In genomic region chr10:28587970-28588290, GRCh38 we compare ENCODE assay signal across 9 cellular contexts. TPM values are rescaled to one million over a fixed set of nuclear protein-coding genes. Genes with fewer than 3 reads are reported as not detected.
DNase-seq lines count a peak whose midpoint lies in the region; ATAC-seq, FAIRE-seq and TF ChIP-seq lines count a peak whose summit lies in the region.
"Had no signal": no experiment of that assay in that cellular context is flagged by ENCODE, and none has a peak within 500 bp of the region (broad histone marks: within the 10 kb centered on the region; RNA-seq: fewer than 3 reads in every experiment).

No MANE protein-coding gene starts in this region.

- H3K9me3 ChIP-seq in CD4-positive, alpha-beta T cell (ENCODE audit: control insufficient read depth, low read length): no peaks in the 10 kb centered on the region
- no peaks in the 10 kb centered on the region for H3K9me3 ChIP-seq in SK-N-MC (ENCODE audit: low read depth, low read length)
- H3K9me3 ChIP-seq in pancreas: no peaks in the 10 kb centered on the region

- no peaks in the 10 kb centered on the region for H3K9me3 Mint-ChIP-seq in CD4-positive, alpha-beta T cell
- H3K9me3 Mint-ChIP-seq in activated naive CD4-positive, alpha-beta T cell treated with anti-CD3 and anti-CD28 coated beads, Interleukin-2, amount 50 U/mL, for 72 hours: no peaks in the 10 kb centered on the region
- H3K9me3 Mint-ChIP-seq: activated naive CD4-positive, alpha-beta T cell treated with anti-CD3 and anti-CD28 coated beads, Interleukin-2, amount 10 ng/mL, durations not matched to agents 7 days and 5 days had no signal

- peaks cover 95% of the 10 kb centered on the region for H3K36me3 Mint-ChIP-seq in CD4-positive, alpha-beta T cell (ENCODE audit: low read depth)
- peaks cover 14 to 61% of the 10 kb centered on the region in 2 donors for H3K36me3 Mint-ChIP-seq in activated naive CD4-positive, alpha-beta T cell treated with anti-CD3 and anti-CD28 coated beads, Interleukin-2, amount 50 U/mL, for 72 hours

- no peak overlapping the region for H3K27ac ChIP-seq in CD4-positive, alpha-beta T cell (ENCODE audit: low read depth, low read length)
- peak overlapping the region; percentile 70; the same call in 1 of the 2 replicates for H3K27ac ChIP-seq in SK-N-MC
- H3K27ac ChIP-seq in pancreas: peak overlapping the region in 2 of 4 donors; percentile 13 to 60

- no peak for TF ChIP-seq CTCF in CD4-positive, alpha-beta T cell (IDR thresholded peaks at IDR 0.05)
- no peak for TF ChIP-seq CTCF in pancreas (IDR thresholded peaks at IDR 0.05)

- no peak for ATAC-seq in CD4-positive, alpha-beta T cell (ENCODE audit: poor library complexity)
- peak; percentile 67 to 87 (median 80) for ATAC-seq in pancreas
- ATAC-seq in HG02852 (IDR thresholded peaks at IDR 0.05; ENCODE audit: unreplicated experiment): no peak
- no peak for ATAC-seq in activated naive CD4-positive, alpha-beta T cell treated with anti-CD3 and anti-CD28 coated beads, Interleukin-2, amount 50 U/mL, for 72 hours
- ATAC-seq in GM21529 (IDR thresholded peaks at IDR 0.05; ENCODE audit: unreplicated experiment): no peak

- H3K27me3 Mint-ChIP-seq in CD4-positive, alpha-beta T cell: no peaks in the 10 kb centered on the region
- H3K27me3 Mint-ChIP-seq: activated naive CD4-positive, alpha-beta T cell treated with anti-CD3 and anti-CD28 coated beads, Interleukin-2, amount 10 ng/mL, durations not matched to agents 7 days and 5 days had no signal

- H3K27ac Mint-ChIP-seq in CD4-positive, alpha-beta T cell: peak overlapping the region; percentile 68
- peak overlapping the region in 1 of 2 donors; percentile 23 for H3K27ac Mint-ChIP-seq in activated naive CD4-positive, alpha-beta T cell treated with anti-CD3 and anti-CD28 coated beads, Interleukin-2, amount 50 U/mL, for 72 hours
- H3K27ac Mint-ChIP-seq: activated naive CD4-positive, alpha-beta T cell treated with anti-CD3 and anti-CD28 coated beads, Interleukin-2, amount 10 ng/mL, durations not matched to agents 7 days and 5 days had no signal

- no peak for DNase-seq in CD4-positive, alpha-beta T cell
- DNase-seq in SK-N-MC (ENCODE audit: low read depth, low spot score): no peak
- peak; percentile 83 for DNase-seq in fibroblast of peridontal ligament (ENCODE audit: extremely low read depth)
- DNase-seq in pancreas: no peak
- DNase-seq in HEK293T (ENCODE audit: extremely low spot score): no peak
- no peak for DNase-seq in activated naive CD4-positive, alpha-beta T cell treated with anti-CD3 and anti-CD28 coated beads, Interleukin-2, amount 50 U/mL, for 72 hours (ENCODE audit: low spot score in 2 of 2)
- DNase-seq: activated naive CD4-positive, alpha-beta T cell treated with anti-CD3 and anti-CD28 coated beads, Interleukin-2, amount 10 ng/mL, durations not matched to agents 7 days and 5 days had no signal

- no peak for FAIRE-seq in pancreas (lab: Jason Lieb, UNC)

- no peak overlapping the region for H3K4me3 ChIP-seq in SK-N-MC
- no peak overlapping the region for H3K4me3 ChIP-seq in pancreas

- intact Hi-C loops in CD4-positive, alpha-beta T cell (cut with DNase I, micrococcal nuclease): no loop called here
- intact Hi-C loops in pancreas (cut with DNase I): no loop called here

- H3K36me3 ChIP-seq in SK-N-MC (ENCODE audit: insufficient read depth, low read length): peaks cover 78% of the 10 kb centered on the region
- H3K36me3 ChIP-seq in pancreas: peaks cover 3 to 29% (median 4%) of the 10 kb centered on the region in 3 donors

- peaks cover 19 to 41% (median 32%) of the 10 kb centered on the region in 3 donors for H3K4me1 ChIP-seq in pancreas

- H3K4me1 Mint-ChIP-seq in CD4-positive, alpha-beta T cell (ENCODE audit: low read depth): peaks cover 72% of the 10 kb centered on the region

- POLR2A ChIA-PET in CD4-positive, alpha-beta T cell (lab: Charles Lee): no interaction called here
- POLR2A ChIA-PET in HEK293T (lab: Yijun Ruan, JAX): no interaction called here

- H3K27me3 ChIP-seq in CD4-positive, alpha-beta T cell (ENCODE audit: control insufficient read depth, insufficient read depth, low read length): no peaks in the 10 kb centered on the region
- no peaks in the 10 kb centered on the region for H3K27me3 ChIP-seq in pancreas

- WGBS in pancreas, 2 donors: 0 to 3% methylated on average over 1 of the region's 1 CpG

- H3K4me3 Mint-ChIP-seq in CD4-positive, alpha-beta T cell: no peak overlapping the region
- H3K4me3 Mint-ChIP-seq: activated naive CD4-positive, alpha-beta T cell treated with anti-CD3 and anti-CD28 coated beads, Interleukin-2, amount 10 ng/mL, durations not matched to agents 7 days and 5 days had no signal

- H3K9ac ChIP-seq in SK-N-MC (ENCODE audit: insufficient read length): no peak overlapping the region

- CTCF ChIA-PET in CD4-positive, alpha-beta T cell (lab: Charles Lee): interaction anchor here (1.6 kb wide), 1 partner anchor 14 kb away, joined by 5 read pairs; no protein-coding TSS in a partner anchor
- CTCF ChIA-PET in HEK293T (lab: Yijun Ruan, JAX): interaction anchor here (0.6 kb wide), 1 partner anchor 31 kb away, joined by 3 read pairs; no protein-coding TSS in a partner anchor

TF ChIP-seq in HEK293T, 16 proteins besides CTCF, POLR2A, EP300 and RAD21:
- no peak for TF ChIP-seq NFRKB (IDR thresholded peaks at IDR 0.05)
- TF ChIP-seq ARNT (IDR thresholded peaks at IDR 0.05): no peak
- no peak for TF ChIP-seq ZNF384 (IDR thresholded peaks at IDR 0.05)
- no peak for TF ChIP-seq L3MBTL2 (conservative IDR thresholded peaks at IDR 0.05)
- no peak for TF ChIP-seq FOXA1 (IDR thresholded peaks at IDR 0.05)
- no peak for TF ChIP-seq SP1 (IDR thresholded peaks at IDR 0.05)
- TF ChIP-seq PKNOX1 (IDR thresholded peaks at IDR 0.05): no peak
- no peak for TF ChIP-seq SUZ12 (IDR thresholded peaks at IDR 0.05)
- no peak for TF ChIP-seq LEF1 (IDR thresholded peaks at IDR 0.05; ENCODE audit: borderline replicate concordance)

RNA-seq across cellular contexts. Expression of gene WAC, which starts 55.0 kb away (rescaled TPM):
- 100 to 1,000 TPM; 169 to 177 TPM for total RNA-seq in CD4-positive, alpha-beta T cell
- total RNA-seq in pancreas: 10 to 100 TPM; 41.6 to 70.5 (median 45.9) TPM
- 10 to 100 TPM; 17.4 to 34.3 TPM for polyA plus RNA-seq in pancreas
- total RNA-seq in activated naive CD4-positive, alpha-beta T cell treated with anti-CD3 and anti-CD28 coated beads, Interleukin-2, amount 50 U/mL, for 72 hours: 100 to 1,000 TPM; 119 to 120 TPM

Comparison
In these comparisons a context has a peak if more than half of its experiments do, and no peak if none do; other contexts are left out.
1. ATAC-seq: peak in pancreas (4 of 4); none in CD4-positive, alpha-beta T cell (single experiment), HG02852 (single experiment), activated naive CD4-positive, alpha-beta T cell treated with anti-CD3 and anti-CD28 coated beads, Interleukin-2, amount 50 U/mL, for 72 hours (0 of 2) and GM21529 (single experiment).